ENCODE assay signal across 7 cellular contexts in the genomic region with DNA sequence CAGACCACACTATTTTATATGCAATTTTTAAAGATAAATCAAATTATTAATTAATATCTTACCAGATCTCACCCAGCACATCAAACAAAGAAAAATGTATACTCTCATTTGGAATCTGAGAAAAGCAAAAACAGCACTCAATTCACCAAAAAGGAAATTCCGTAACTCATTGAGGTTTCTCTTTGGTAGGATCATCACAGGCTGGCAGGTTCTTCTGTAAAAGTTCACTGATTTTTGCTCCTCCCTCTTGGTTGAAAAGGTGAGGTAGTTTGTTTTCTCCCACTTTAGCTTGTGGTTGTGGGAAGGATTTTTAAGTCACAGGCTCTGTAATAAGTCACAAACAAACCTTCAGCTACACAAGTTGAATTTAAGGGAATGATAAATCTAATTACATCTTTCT. TPM values are rescaled to one million over a fixed set of nuclear protein-coding genes. Genes with fewer than 3 reads are reported as not detected.
"Had no signal": no experiment of that assay in that cellular context is flagged by ENCODE, and none has a peak within 500 bp of the region (broad histone marks: within the 10 kb centered on the region; RNA-seq: fewer than 3 reads in every experiment).

A gene (minus strand): TSS at position 218 of the 400 bp plus-strand sequence. CDS start 110 bp downstream, at position 108.

- DNase-seq: GM23248, GOT3, H9, HCEC 1CT, IMR-90 had no signal

- H3K4me1 Mint-ChIP-seq: H9 had no signal

- H3K9ac ChIP-seq: GM23248 had no signal

- H2AFZ ChIP-seq: GM23248 had no signal

- H3K27ac ChIP-seq: GM23248 had no signal

- H3K27ac Mint-ChIP-seq: H9 had no signal

- H3K4me3 Mint-ChIP-seq: H9 had no signal

- ATAC-seq: K562 had no signal

- H3K4me3 ChIP-seq: GM23248, K562 had no signal

RNA-seq across cellular contexts. Expression of the gene that starts here (rescaled TPM):
- total RNA-seq: GM23248, H9, HT-29, IMR-90, K562 had no signal
- polyA plus RNA-seq: GM23248, IMR-90, K562 had no signal
